In genomic region chr3:48398701-48399386, GRCh38 we compare ENCODE assay signal across 18 cellular contexts. TPM values are rescaled to one million over a fixed set of nuclear protein-coding genes. Genes with fewer than 3 reads are reported as not detected.
DNase-seq lines count a peak whose midpoint lies in the region; TF ChIP-seq lines count a peak whose summit lies in the region.
"Had no signal": no experiment of that assay in that cellular context is flagged by ENCODE, and none has a peak within 500 bp of the region (broad histone marks: within the 10 kb centered on the region; RNA-seq: fewer than 3 reads in every experiment).

No MANE protein-coding gene starts in this region.

- peak overlapping the region; percentile 31 for H2AK5ac ChIP-seq in neuronal stem cell (ENCODE audit: low read depth, low read length)

- no peak for TF ChIP-seq POLR2A in uterus (IDR thresholded peaks at IDR 0.05)

- peaks cover 49% of the 10 kb centered on the region for H3K36me3 Mint-ChIP-seq in Calu3 (ENCODE audit: insufficient read depth, unreplicated experiment)

- intact Hi-C loops in Calu3 (cut with micrococcal nuclease; ENCODE audit: unreplicated experiment) (no loop called here), uterus (cut with DNase I; ENCODE audit: low total_unique reads) (loop anchor here (5.0 kb wide), 1 partner anchor 38 kb away; no protein-coding TSS in a partner anchor)

- BruUV-seq in Calu3 (replicated peaks; lab: Mats Ljungman, UMichigan), result no TSS peak

- H3K27ac ChIP-seq in neuronal stem cell (replicated peaks; ENCODE audit: low read length) (no peak overlapping the region), uterus (no peak overlapping the region)
- H3K27ac ChIP-seq: upper lobe of left lung had no signal

- no peak overlapping the region for H3K4ac ChIP-seq in neuronal stem cell (ENCODE audit: low read length)

- peak overlapping the region; percentile 60 for H3K27ac Mint-ChIP-seq in Calu3 (ENCODE audit: unreplicated experiment)

- no peak overlapping the region for H3K9ac ChIP-seq in neuronal stem cell (ENCODE audit: low read depth, low read length, poor library complexity)

- H3K27me3 ChIP-seq in neuronal stem cell (ENCODE audit: control insufficient read depth in 3 of 3, insufficient read depth in 3 of 3, low read depth in 1 of 3, low read length in 3 of 3) (no peaks in the 10 kb centered on the region), uterus (peaks cover 0 to 3% of the 10 kb centered on the region in 2 donors)
- H3K27me3 ChIP-seq: upper lobe of left lung had no signal

- DNase-seq in Calu3 (no peak), HuH-7.5 (ENCODE audit: low spot score) (peak; percentile 9), epidermal melanocyte (ENCODE audit: insufficient read length, low spot score) (peak; percentile 4), neuronal stem cell (ENCODE audit: low spot score) (no peak), RPMI8226 (no peak), NOMO-1 treated with dmso at 0.1 percent for 144 hours (lab: John Stamatoyannopoulos, UW; ENCODE audit: unreplicated experiment) (no peak), uterus (no peak)
- DNase-seq: activated effector memory CD4-positive, alpha-beta T cell treated with Interleukin-2 at 50 U/mL for 16 hours; amniotic stem cell; kidney glomerular epithelial cell; NCI-H2029 treated with DMSO at 0.1 percent for 48 hours; SHP77; stimulated activated CD4-positive, alpha-beta T cell treated with anti-CD3 and anti-CD28 coated beads, Interleukin-1b, Interleukin-23, amount 100 ng/mL, for 48 hours; stimulated activated naive CD8-positive, alpha-beta T cell treated with anti-CD3 and anti-CD28 coated beads, Interleukin-15, Interleukin-2, amounts not matched to agents 100 U/mL and 50 U/mL, for 24 hours; T-helper 2 cell had no signal

- no peak overlapping the region for H2BK12ac ChIP-seq in neuronal stem cell (ENCODE audit: low read length)

- H3K4me3 Mint-ChIP-seq in Calu3 (ENCODE audit: low read depth, unreplicated experiment), result no peak overlapping the region

- no peak overlapping the region for H2BK120ac ChIP-seq in neuronal stem cell (ENCODE audit: low read depth, low read length)

- no peaks in the 10 kb centered on the region for H3K4me1 ChIP-seq in neuronal stem cell (ENCODE audit: control insufficient read depth in 2 of 2, insufficient read depth in 1 of 2, low read depth in 1 of 2, low read length in 2 of 2)
- H3K4me1 ChIP-seq in uterus, result peaks cover 0 to 11% of the 10 kb centered on the region in 2 donors
- H3K4me1 ChIP-seq: upper lobe of left lung had no signal

- WGBS in neuronal stem cell (ENCODE audit: extremely low coverage in 2 of 2, insufficient read length in 2 of 2, insufficient replicate concordance in 1 of 2), 2 donors, result no CpG with 5 or more reads among the region's 11 CpGs

- H3K36me3 ChIP-seq in neuronal stem cell (replicated peaks in 1 of 2; ENCODE audit: control insufficient read depth in 2 of 2, insufficient read depth in 2 of 2, low read length in 2 of 2), result peaks cover 8 to 23% of the 10 kb centered on the region in 2 donors
- H3K36me3 ChIP-seq in uterus, result no peaks in the 10 kb centered on the region

- H3K4me2 ChIP-seq in neuronal stem cell (ENCODE audit: insufficient read depth, low read length, poor library complexity, severe bottlenecking), result no peak overlapping the region

- no peak overlapping the region for H2BK15ac ChIP-seq in neuronal stem cell (ENCODE audit: low read length)

- H2AFZ ChIP-seq in neuronal stem cell (ENCODE audit: low read length), result no peak overlapping the region

- H3K79me1 ChIP-seq in neuronal stem cell (ENCODE audit: low read depth, low read length), result peaks cover 2% of the 10 kb centered on the region

- H4K8ac ChIP-seq in neuronal stem cell (ENCODE audit: low read depth, low read length), result no peak overlapping the region

- peak overlapping the region; percentile 26 for H2BK5ac ChIP-seq in neuronal stem cell (ENCODE audit: low read length)

- H3K9me3 Mint-ChIP-seq in Calu3 (ENCODE audit: low read depth, unreplicated experiment), result no peaks in the 10 kb centered on the region

- H3K14ac ChIP-seq in neuronal stem cell (ENCODE audit: low read length), result peak overlapping the region; percentile 1

- no peaks in the 10 kb centered on the region for H3K9me3 ChIP-seq in neuronal stem cell (replicated peaks in 1 of 2; ENCODE audit: control insufficient read depth in 2 of 2, insufficient read depth in 1 of 2, low read depth in 1 of 2, low read length in 2 of 2)
- H3K9me3 ChIP-seq in uterus, result no peaks in the 10 kb centered on the region
- H3K9me3 ChIP-seq: upper lobe of left lung had no signal

- H3K4me3 ChIP-seq in neuronal stem cell (ENCODE audit: low read length in 2 of 2), result no peak overlapping the region
- H3K4me3 ChIP-seq in uterus, result no peak overlapping the region
- H3K4me3 ChIP-seq: upper lobe of left lung had no signal

- CTCF ChIA-PET in Calu3 (lab: Charles Lee), result interaction anchor here (0.5 to 4.2 kb wide), 2 partner anchors 8 to 36 kb away, joined by 3 to 243 read pairs; no protein-coding TSS in a partner anchor

- H3K4me1 Mint-ChIP-seq in Calu3 (ENCODE audit: low read depth, unreplicated experiment), result peaks cover 13% of the 10 kb centered on the region

- H4K91ac ChIP-seq in neuronal stem cell (ENCODE audit: low read depth, low read length, poor library complexity), result no peak overlapping the region

- peaks cover 23% of the 10 kb centered on the region for H3K27me3 Mint-ChIP-seq in Calu3 (ENCODE audit: unreplicated experiment)

- no peak overlapping the region for H3K23ac ChIP-seq in neuronal stem cell (ENCODE audit: low read depth, low read length, poor library complexity)

- TF ChIP-seq CTCF in Calu3 (IDR thresholded peaks at IDR 0.05; ENCODE audit: unreplicated experiment) (no peak), uterus (IDR thresholded peaks at IDR 0.05) (no peak)

- peak overlapping the region; percentile 35 for H3K18ac ChIP-seq in neuronal stem cell (ENCODE audit: low read length)

RNA-seq across cellular contexts. Expression of gene FBXW12, which starts 26.8 kb away (rescaled TPM):
- total RNA-seq in Calu3 (2022) (not detected in 2 replicates), uterus (under 1 TPM in 2 of 4 donors, not detected in 2; 0.37 to 0.55 TPM)
- polyA plus RNA-seq in neuronal stem cell (2013, experiment 1 of 2), result 0.85 TPM
- 0.84 TPM for polyA plus RNA-seq in neuronal stem cell (2013, experiment 2 of 2)
- total RNA-seq: mucosa of gallbladder, NCI-H460, upper lobe of left lung had no signal

RNA-seq across cellular contexts. Expression of gene PLXNB1, which starts 31.0 kb away (rescaled TPM):
- total RNA-seq in Calu3 (2022) (174 and 175 TPM in 2 replicates), uterus (100 to 1,000 TPM in 1 of 4 donors, 10 to 100 TPM in 3; 23.5 to 133 (median 60.9) TPM)
- 99.5 TPM for polyA plus RNA-seq in neuronal stem cell (2013, experiment 1 of 2)
- polyA plus RNA-seq in neuronal stem cell (2013, experiment 2 of 2), result 94.2 TPM

RNA-seq across cellular contexts. Expression of gene CCDC51, which starts 41.1 kb away (rescaled TPM):
- total RNA-seq in Calu3 (2022), result 18.9 and 19.9 TPM in 2 replicates
- polyA plus RNA-seq in neuronal stem cell (2013, experiment 1 of 2), result 11.8 TPM
- polyA plus RNA-seq in neuronal stem cell (2013, experiment 2 of 2), result 12.2 TPM
- total RNA-seq in uterus, result 10 to 100 TPM in 2 of 4 donors, 1 to 10 TPM in 2; 2.6 to 11.1 (median 7.8) TPM

RNA-seq across cellular contexts. Expression of gene TMA7, which starts 41.2 kb away (rescaled TPM):
- 139 and 171 TPM in 2 replicates for total RNA-seq in Calu3 (2022)
- 841 TPM for polyA plus RNA-seq in neuronal stem cell (2013, experiment 1 of 2)
- polyA plus RNA-seq in neuronal stem cell (2013, experiment 2 of 2), result 834 TPM
- 100 to 1,000 TPM in 3 of 4 donors, 10 to 100 TPM in 1; 94.8 to 195 (median 141) TPM for total RNA-seq in uterus

RNA-seq across cellular contexts. Expression of gene ATRIP, which starts 47.7 kb away (rescaled TPM):
- total RNA-seq in Calu3 (2022) (12.5 and 13.7 TPM in 2 replicates), uterus (10 to 100 TPM in 1 of 4 donors, 1 to 10 TPM in 3; 5.3 to 11.5 (median 7.5) TPM)
- polyA plus RNA-seq in neuronal stem cell (2013, experiment 1 of 2), result 12.1 TPM
- 12.0 TPM for polyA plus RNA-seq in neuronal stem cell (2013, experiment 2 of 2)

Comparison
In these comparisons a context has a peak if more than half of its experiments do, and no peak if none do; other contexts are left out.
1. DNase-seq: peak in HuH-7.5 (single experiment) and epidermal melanocyte (single experiment); none in Calu3 (single experiment), neuronal stem cell (single experiment), RPMI8226 (single experiment), NOMO-1 treated with dmso at 0.1 percent for 144 hours (single experiment) and uterus (0 of 2).